ENCODE assay signal across 18 cellular contexts in genomic region chr15:101534376-101534970, GRCh38. TPM values are rescaled to one million over a fixed set of nuclear protein-coding genes. Genes with fewer than 3 reads are reported as not detected.
A peak's percentile ranks its signal among the peaks of the same experiment; 100 is the strongest.
DNase-seq lines count a peak whose midpoint lies in the region; ATAC-seq and TF ChIP-seq lines count a peak whose summit lies in the region.
"Had no signal": no experiment of that assay in that cellular context is flagged by ENCODE, and none has a peak within 500 bp of the region (broad histone marks: within the 10 kb centered on the region; RNA-seq: fewer than 3 reads in every experiment).

No MANE protein-coding gene starts in this region.

- no peak for DNase-seq in GM23338 (ENCODE audit: low spot score)
- DNase-seq in HuH-7.5 (ENCODE audit: low spot score) = peak; percentile 9
- peak; percentile 11 for DNase-seq in left kidney (ENCODE audit: low read depth, low spot score)
- peak; percentile 64 for DNase-seq in osteoblast (ENCODE audit: insufficient read length, low spot score, missing footprints)
- DNase-seq in activated T-cell treated with anti-CD3 and anti-CD28 coated beads, Interleukin-2, amount 50 U/mL, for 24 hours = no peak
- DNase-seq in Kasumi-1 (lab: John Stamatoyannopoulos, UW) = no peak
- DNase-seq in upper lobe of right lung = no peak
- DNase-seq: CD4-positive, alpha-beta memory T cell; GM23248; KBM-7; NCI-H1105 treated with DMSO at 0.1 percent for 48 hours; NCI-H1694; NCI-H510A; NCI-H748 treated with DMSO at 0.1 percent for 48 hours; NK-92 treated with Interleukin-12 subunit alpha and Interleukin-12 subunit beta, amount 100 ng/mL, for 24 hours; Peyer's patch had no signal

- no peak overlapping the region for H3K4me3 ChIP-seq in GM23338
- H3K4me3 ChIP-seq in osteoblast (ENCODE audit: insufficient read depth, low read length) = no peak overlapping the region
- H3K4me3 ChIP-seq in upper lobe of right lung = no peak overlapping the region
- H3K4me3 ChIP-seq: BLaER1, GM23248, Peyer's patch had no signal

- H3K4me1 ChIP-seq in GM23338 (ENCODE audit: insufficient read depth) (no peaks in the 10 kb centered on the region), osteoblast (ENCODE audit: insufficient read depth, low read length) (no peaks in the 10 kb centered on the region), upper lobe of right lung (no peaks in the 10 kb centered on the region)
- H3K4me1 ChIP-seq: Peyer's patch had no signal

- no peaks in the 10 kb centered on the region for H3F3A ChIP-seq in GM23338 (replicated peaks; ENCODE audit: low read depth)

- H2AFZ ChIP-seq in GM23338 (0 out of 2 replicates have a peak overlapping the region, but pooled peaks have one; percentile 66), osteoblast (ENCODE audit: low read length) (no peak overlapping the region)
- H2AFZ ChIP-seq: GM23248 had no signal

- no peaks in the 10 kb centered on the region for H3K9me2 ChIP-seq in GM23338 (ENCODE audit: insufficient read depth)

- peaks cover 5% of the 10 kb centered on the region; the same call in 2 of the 3 replicates for H3K4me1 Mint-ChIP-seq in GM23338
- no peaks in the 10 kb centered on the region for H3K4me1 Mint-ChIP-seq in activated T-cell treated with anti-CD3 and anti-CD28 coated beads, Interleukin-2, amount 50 U/mL, for 24 hours (ENCODE audit: low read depth)
- H3K4me1 Mint-ChIP-seq: CD4-positive, alpha-beta memory T cell had no signal

- H4K20me1 ChIP-seq in GM23338 (replicated peaks; ENCODE audit: insufficient read depth) (no peaks in the 10 kb centered on the region), osteoblast (ENCODE audit: insufficient read depth, low read length) (no peaks in the 10 kb centered on the region)
- H4K20me1 ChIP-seq: BLaER1 had no signal

- H3K27me3 ChIP-seq in GM23338 (ENCODE audit: insufficient read depth) (no peaks in the 10 kb centered on the region), osteoblast (ENCODE audit: insufficient read depth, low read length) (no peaks in the 10 kb centered on the region), upper lobe of right lung (no peaks in the 10 kb centered on the region)
- H3K27me3 ChIP-seq: BLaER1, Peyer's patch had no signal

- intact Hi-C loops in upper lobe of right lung (cut with DNase I) = no loop called here

- TF ChIP-seq CTCF in GM23338 (conservative IDR thresholded peaks at IDR 0.05; ENCODE audit: low read depth in 2 of 2) (no peak), osteoblast (IDR thresholded peaks at IDR 0.05; ENCODE audit: extremely low read depth, low read depth, low read length) (no peak), upper lobe of right lung (IDR thresholded peaks at IDR 0.05) (no peak)

- ATAC-seq in GM23338 = no peak
- ATAC-seq in GM21447 (IDR thresholded peaks at IDR 0.05; ENCODE audit: unreplicated experiment) = no peak
- ATAC-seq in upper lobe of right lung = no peak

- no peak overlapping the region for H3K27ac Mint-ChIP-seq in GM23338
- no peak overlapping the region for H3K27ac Mint-ChIP-seq in activated T-cell treated with anti-CD3 and anti-CD28 coated beads, Interleukin-2, amount 50 U/mL, for 24 hours
- H3K27ac Mint-ChIP-seq: CD4-positive, alpha-beta memory T cell had no signal

- H3K9me3 ChIP-seq in osteoblast (ENCODE audit: low read depth, low read length) = no peaks in the 10 kb centered on the region
- no peaks in the 10 kb centered on the region for H3K9me3 ChIP-seq in upper lobe of right lung
- H3K9me3 ChIP-seq: BLaER1, Peyer's patch had no signal

- no peaks in the 10 kb centered on the region for H3K9me3 Mint-ChIP-seq in GM23338
- H3K9me3 Mint-ChIP-seq in activated T-cell treated with anti-CD3 and anti-CD28 coated beads, Interleukin-2, amount 50 U/mL, for 24 hours = no peaks in the 10 kb centered on the region

- no peaks in the 10 kb centered on the region for H3K36me3 Mint-ChIP-seq in GM23338 (ENCODE audit: low read depth)
- no peaks in the 10 kb centered on the region for H3K36me3 Mint-ChIP-seq in activated T-cell treated with anti-CD3 and anti-CD28 coated beads, Interleukin-2, amount 50 U/mL, for 24 hours (ENCODE audit: low read depth)
- H3K36me3 Mint-ChIP-seq: CD4-positive, alpha-beta memory T cell had no signal

- peaks cover 7% of the 10 kb centered on the region for H3K27me3 Mint-ChIP-seq in GM23338 (ENCODE audit: insufficient read depth, low read depth, poor library complexity)
- peaks cover 10% of the 10 kb centered on the region for H3K27me3 Mint-ChIP-seq in activated T-cell treated with anti-CD3 and anti-CD28 coated beads, Interleukin-2, amount 50 U/mL, for 24 hours

- H3K27ac ChIP-seq in GM23338 (ENCODE audit: low read depth) = no peak overlapping the region
- H3K27ac ChIP-seq in osteoblast (ENCODE audit: low read depth, low read length) = no peak overlapping the region
- H3K27ac ChIP-seq in upper lobe of right lung = no peak overlapping the region
- H3K27ac ChIP-seq: BLaER1, GM23248, Peyer's patch had no signal

- H3K79me2 ChIP-seq in GM23338 (replicated peaks; ENCODE audit: insufficient read depth) (no peaks in the 10 kb centered on the region), osteoblast (ENCODE audit: insufficient read depth, low read length) (no peaks in the 10 kb centered on the region)

- H3K4me2 ChIP-seq in GM23338 (no peak overlapping the region), osteoblast (ENCODE audit: insufficient read depth, low read length) (no peak overlapping the region)

- no peaks in the 10 kb centered on the region for H3K36me3 ChIP-seq in GM23338 (ENCODE audit: insufficient read depth)
- no peaks in the 10 kb centered on the region for H3K36me3 ChIP-seq in osteoblast (ENCODE audit: insufficient read depth, low read length)
- H3K36me3 ChIP-seq in upper lobe of right lung = no peaks in the 10 kb centered on the region
- H3K36me3 ChIP-seq: BLaER1, Peyer's patch had no signal

- no peak overlapping the region for H3K4me3 Mint-ChIP-seq in GM23338
- H3K4me3 Mint-ChIP-seq in activated T-cell treated with anti-CD3 and anti-CD28 coated beads, Interleukin-2, amount 50 U/mL, for 24 hours = no peak overlapping the region
- H3K4me3 Mint-ChIP-seq: CD4-positive, alpha-beta memory T cell had no signal

TF ChIP-seq in GM23338, 12 proteins besides CTCF, POLR2A, EP300 and RAD21:
- TF ChIP-seq ZNF114 (CRISPR knock-in tag; IDR thresholded peaks at IDR 0.05) (no peak), NANOG (IDR thresholded peaks at IDR 0.05; ENCODE audit: borderline replicate concordance) (no peak), JUNB (IDR thresholded peaks at IDR 0.05; ENCODE audit: unreplicated experiment) (no peak), REST (IDR thresholded peaks at IDR 0.05; ENCODE audit: unreplicated experiment) (no peak)

RNA-seq across cellular contexts. Expression of gene PCSK6, which starts 45.0 kb away (rescaled TPM):
- total RNA-seq in GM23338 (2014; rRNA removed; shearing (Covaris generic)) = 6.7 and 7.8 TPM in 2 replicates
- 1.7 and 2.4 TPM in 2 replicates for polyA plus RNA-seq in GM23338 (2016; fragmentation: Nextera tagmentation; extraction: Ambion mirVana)
- 0.29 and 0.72 TPM in 2 replicates for total RNA-seq in osteoblast
- total RNA-seq in upper lobe of right lung = 16.6 TPM
- total RNA-seq: GM23248 had no signal

Comparison
In these comparisons a context has a peak if more than half of its experiments do, and no peak if none do; other contexts are left out.
1. DNase-seq: peak in HuH-7.5 (single experiment), left kidney (single experiment) and osteoblast (single experiment); none in GM23338 (single experiment), activated T-cell treated with anti-CD3 and anti-CD28 coated beads, Interleukin-2, amount 50 U/mL, for 24 hours (single experiment), Kasumi-1 (0 of 2) and upper lobe of right lung (single experiment).